Comparison of ENCODE assay signal across 11 cellular contexts in genomic region chr1:116489231-116489697, GRCh38.
A peak's percentile ranks its signal among the peaks of the same experiment; 100 is the strongest.
DNase-seq lines count a peak whose midpoint lies in the region; ATAC-seq, FAIRE-seq and TF ChIP-seq lines count a peak whose summit lies in the region.
"Had no signal": no experiment of that assay in that cellular context is flagged by ENCODE, and none has a peak within 500 bp of the region (broad histone marks: within the 10 kb centered on the region; RNA-seq: fewer than 3 reads in every experiment).

No MANE protein-coding gene starts in this region.

- no peaks in the 10 kb centered on the region; a peak in 1 of 7 replicates for H3K4me1 ChIP-seq in H1 (replicated peaks in 1 of 4; ENCODE audit: control insufficient read depth in 3 of 4, insufficient read depth in 4 of 4, low read length in 3 of 4)
- H3K4me1 ChIP-seq: uterus had no signal

- no peaks in the 10 kb centered on the region for H3K79me1 ChIP-seq in H1 (ENCODE audit: low read depth, low read length)

- H3K4me1 Mint-ChIP-seq in HFFc6 (ENCODE audit: low read depth): peaks cover 65% of the 10 kb centered on the region

- FAIRE-seq in H1 (lab: Jason Lieb, UNC): no peak

- H3K4me3 ChIP-seq in LNCaP clone FGC (ENCODE audit: low read depth, low read length) (no peak overlapping the region), H1 (ENCODE audit: extremely low read depth in 1 of 4, insufficient read depth in 2 of 4, low read depth in 3 of 4, low read length in 4 of 4) (no peak overlapping the region)
- H3K4me3 ChIP-seq: uterus had no signal

- no peak overlapping the region for H3K56ac ChIP-seq in H1 (replicated peaks; ENCODE audit: insufficient read length, low read depth, low read length)

- no peak for TF ChIP-seq RAD21 in H1 (IDR thresholded peaks at IDR 0.05 in 1 of 2, conservative IDR thresholded peaks at IDR 0.05 in 1 of 2; ENCODE audit: low read depth in 2 of 2, low read length in 2 of 2)

- no peak overlapping the region for H3K9ac ChIP-seq in H1 (replicated peaks in 1 of 4; ENCODE audit: extremely low read depth in 1 of 4, low read depth in 3 of 4, low read length in 3 of 4)

- in situ Hi-C loops in GM13976 (cut with MboI; ENCODE audit: low sequenced_read_pairs, unreplicated experiment): loop anchor here (10.0 to 25.0 kb wide), 3 partner anchors 124 to 677 kb away; no protein-coding TSS in a partner anchor

- no peak overlapping the region for H2BK20ac ChIP-seq in H1 (ENCODE audit: low read length)

- H3K27me3 ChIP-seq in H1 (replicated peaks in 1 of 4; ENCODE audit: control insufficient read depth in 3 of 4, extremely low read depth in 1 of 4, insufficient read depth in 3 of 4, low read length in 3 of 4): no peaks in the 10 kb centered on the region
- H3K27me3 ChIP-seq: uterus had no signal

- H3K23ac ChIP-seq in H1 (ENCODE audit: insufficient read length): no peak overlapping the region

- peaks cover 7% of the 10 kb centered on the region; the same call in 1 of the 2 replicates for H3K36me3 Mint-ChIP-seq in HFFc6 (ENCODE audit: low read depth)

- no peak overlapping the region for H2BK15ac ChIP-seq in H1 (ENCODE audit: low read length)

- H3K4ac ChIP-seq in H1 (replicated peaks; ENCODE audit: insufficient read length, low read depth, low read length): no peak overlapping the region

- TF ChIP-seq CTCF in LNCaP clone FGC (IDR thresholded peaks at IDR 0.05; ENCODE audit: control insufficient read depth, extremely low read depth, insufficient read depth) (no peak), H1 (IDR thresholded peaks at IDR 0.05; ENCODE audit: control extremely low read depth in 1 of 3, insufficient read depth in 1 of 3, low read depth in 1 of 3, low read length in 3 of 3) (no peak), GM13976 (IDR thresholded peaks at IDR 0.05; ENCODE audit: borderline replicate concordance, control extremely low read depth, extremely low read depth, insufficient read depth, missing control alignments) (no peak), HFFc6 (IDR thresholded peaks at IDR 0.05) (no peak)

- TF ChIP-seq POLR2A in H1 (IDR thresholded peaks at IDR 0.05; ENCODE audit: control extremely low read depth in 1 of 2, low read depth in 2 of 2, low read length in 2 of 2): no peak

- H4K8ac ChIP-seq in H1 (ENCODE audit: extremely low read depth, insufficient read depth, low read length): no peak overlapping the region

- no peaks in the 10 kb centered on the region for H4K20me1 ChIP-seq in H1 (replicated peaks in 1 of 2; ENCODE audit: control insufficient read depth in 1 of 2, insufficient read depth in 2 of 2, low read length in 2 of 2)

- no peaks in the 10 kb centered on the region for H3K9me3 ChIP-seq in H1 (ENCODE audit: insufficient read depth in 2 of 2, low read depth in 1 of 2, low read length in 1 of 2)
- H3K9me3 ChIP-seq: uterus had no signal

- H3K14ac ChIP-seq in H1 (ENCODE audit: insufficient read length): no peak overlapping the region

- DNase-seq in LNCaP clone FGC (ENCODE audit: low read depth): peak; percentile 34
- DNase-seq in H1 (ENCODE audit: low read depth in 1 of 2, low spot score in 2 of 2): no peak
- peak in 29 of 56 donors; percentile 7 to 58 (median 26) for DNase-seq in nucleus accumbens (lab: John Stamatoyannopoulos, UW)
- no peak for DNase-seq in NCI-H446 (lab: John Stamatoyannopoulos, UW)
- no peak for DNase-seq in GM13976 (ENCODE audit: low spot score)
- no peak for DNase-seq in NK-92 (lab: John Stamatoyannopoulos, UW; ENCODE audit: unreplicated experiment)
- DNase-seq in HFFc6: no peak
- DNase-seq: EL, left cardiac atrium, uterus had no signal

- no peaks in the 10 kb centered on the region for H3K36me3 ChIP-seq in H1 (ENCODE audit: control insufficient read depth in 2 of 4, insufficient read depth in 4 of 4, low read length in 3 of 4)
- H3K36me3 ChIP-seq: uterus had no signal

- no peak overlapping the region for H3K27ac ChIP-seq in H1 (ENCODE audit: low read depth, low read length)
- H3K27ac ChIP-seq: uterus had no signal

- no peak for TF ChIP-seq EP300 in H1 (IDR thresholded peaks at IDR 0.05; ENCODE audit: borderline replicate concordance in 1 of 2, low read depth in 2 of 2, low read length in 2 of 2)

- H2BK120ac ChIP-seq in H1 (replicated peaks; ENCODE audit: low read depth, low read length): no peak overlapping the region

- H2AK5ac ChIP-seq in H1 (ENCODE audit: low read depth, low read length): no peak overlapping the region

- H3K23me2 ChIP-seq in H1 (ENCODE audit: low read depth, low read length): no peaks in the 10 kb centered on the region

- no peak overlapping the region for H3K27ac Mint-ChIP-seq in HFFc6

- peak overlapping the region; percentile 22 for H4K5ac ChIP-seq in H1 (ENCODE audit: insufficient read length, low read depth, low read length)

- H3K27me3 Mint-ChIP-seq in HFFc6 (ENCODE audit: insufficient read depth): peaks cover 4% of the 10 kb centered on the region; the same call in 1 of the 2 replicates

- POLR2A ChIA-PET in H1 (lab: Charles Lee; ENCODE audit: partially characterized antibody): no interaction called here

- peak; percentile 59 for ATAC-seq in GM18520 (IDR thresholded peaks at IDR 0.05; ENCODE audit: unreplicated experiment)

- H3K4me2 ChIP-seq in H1 (ENCODE audit: insufficient read depth in 1 of 2, low read depth in 2 of 2, low read length in 2 of 2): no peak overlapping the region

- CTCF ChIA-PET in H1 (lab: Charles Lee; ENCODE audit: partially characterized antibody): interaction anchor here (1.3 to 10.7 kb wide), 3 partner anchors 10 to 350 kb away, joined by 3 to 116 read pairs (median 6); no protein-coding TSS in a partner anchor

- H2AFZ ChIP-seq in H1 (ENCODE audit: low read length): no peak overlapping the region

- no peak overlapping the region for H4K91ac ChIP-seq in H1 (replicated peaks; ENCODE audit: insufficient read length, low read length)

- H2BK12ac ChIP-seq in H1 (ENCODE audit: low read depth, low read length): no peak overlapping the region

- WGBS in H1 (ENCODE audit: extremely low coverage in 1 of 2, insufficient coverage in 1 of 2, insufficient read length in 1 of 2, insufficient replicate concordance in 2 of 2, low coverage in 1 of 2, low lambda C conversion rate in 2 of 2, missing lambda C conversion rate in 1 of 2), 2 experiments: 91% methylated on average over 5 of the region's 5 CpGs; no CpG with 5 or more reads in 1 of the 2 experiments

- no peaks in the 10 kb centered on the region for H3K79me2 ChIP-seq in H1 (ENCODE audit: control insufficient read depth in 1 of 2, insufficient read depth in 2 of 2, low read length in 2 of 2)

- no peak overlapping the region for H2BK5ac ChIP-seq in H1 (ENCODE audit: low read depth, low read length)

- no peak overlapping the region for H3K4me3 Mint-ChIP-seq in HFFc6

- H3K18ac ChIP-seq in H1 (ENCODE audit: extremely low read depth, low read length): no peak overlapping the region

- no peaks in the 10 kb centered on the region for H3K9me3 Mint-ChIP-seq in HFFc6

TF ChIP-seq in H1, 55 proteins besides CTCF, POLR2A, EP300 and RAD21 (continues in another document):
- no peak for TF ChIP-seq HDAC6 (IDR thresholded peaks at IDR 0.05; ENCODE audit: low read depth, low read length)
- TF ChIP-seq POLR2AphosphoS5 (IDR thresholded peaks at IDR 0.05; ENCODE audit: low read depth, low read length): no peak
- TF ChIP-seq TBP (IDR thresholded peaks at IDR 0.05; ENCODE audit: low read depth, low read length): no peak
- TF ChIP-seq SUZ12 (IDR thresholded peaks at IDR 0.05; ENCODE audit: low read length): no peak
- no peak for TF ChIP-seq TCF12 (IDR thresholded peaks at IDR 0.05; ENCODE audit: low read depth, low read length)
- TF ChIP-seq KDM1A (IDR thresholded peaks at IDR 0.05; ENCODE audit: borderline replicate concordance, low read length): no peak
- no peak for TF ChIP-seq KDM4A (IDR thresholded peaks at IDR 0.05; ENCODE audit: low read depth, low read length, severe bottlenecking)
- TF ChIP-seq FOSL1 (IDR thresholded peaks at IDR 0.05; ENCODE audit: insufficient read depth, low read depth, low read length): no peak

Comparison
In these comparisons a context has a peak if more than half of its experiments do, and no peak if none do; other contexts are left out.
1. DNase-seq: peak in LNCaP clone FGC (single experiment) and nucleus accumbens (29 of 56); none in H1 (0 of 2), NCI-H446 (0 of 2), GM13976 (single experiment), NK-92 (single experiment) and HFFc6 (single experiment).